1 cellular context compared by ENCODE assay signal in genomic region chr1:92910081-92910480, GRCh38.
TF ChIP-seq lines count a peak whose summit lies in the region.

No MANE protein-coding gene starts in this region.

TF ChIP-seq in GM23338, 12 proteins besides CTCF, POLR2A, EP300 and RAD21 (continued from another document):
- TF ChIP-seq ZNF462 (CRISPR knock-in tag; IDR thresholded peaks at IDR 0.05), result no peak
- no peak for TF ChIP-seq REST (IDR thresholded peaks at IDR 0.05; ENCODE audit: unreplicated experiment)
- no peak for TF ChIP-seq CREB1 (CRISPR knock-in tag; IDR thresholded peaks at IDR 0.05; ENCODE audit: low read depth)
- TF ChIP-seq JUNB (IDR thresholded peaks at IDR 0.05; ENCODE audit: unreplicated experiment), result no peak
- TF ChIP-seq NANOG (IDR thresholded peaks at IDR 0.05; ENCODE audit: borderline replicate concordance), result no peak
- no peak for TF ChIP-seq ETS1 (IDR thresholded peaks at IDR 0.05)
- no peak for TF ChIP-seq ZNF331 (CRISPR knock-in tag; IDR thresholded peaks at IDR 0.05; ENCODE audit: low read depth)
- TF ChIP-seq STAT1 (IDR thresholded peaks at IDR 0.05; ENCODE audit: unreplicated experiment), result no peak
- no peak for TF ChIP-seq EZH2phosphoT487 (IDR thresholded peaks at IDR 0.05; ENCODE audit: unreplicated experiment)
TF ChIP-seq in GM23338: peak in this region for 0.
